34 cellular contexts compared by ENCODE assay signal in the genomic region with DNA sequence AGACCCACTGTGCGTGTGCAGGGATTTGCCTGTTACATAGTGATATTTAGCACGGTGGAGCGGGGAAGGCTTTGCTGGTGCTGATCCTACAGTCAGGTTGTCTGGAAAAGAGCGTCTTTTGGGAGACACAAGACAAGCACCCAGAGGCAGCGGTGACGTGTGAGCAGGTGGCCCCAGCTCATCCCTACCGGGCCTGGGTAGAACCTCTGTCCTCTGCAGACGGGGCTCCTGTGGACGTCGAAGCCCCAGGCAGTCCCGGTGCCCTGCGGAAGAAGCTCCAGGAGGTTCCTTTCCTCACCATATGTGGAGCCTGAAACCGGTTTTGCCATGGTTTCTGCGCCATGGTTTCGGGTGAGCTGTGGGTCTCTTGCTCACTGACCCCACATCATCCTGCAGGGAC.
"Had no signal": no experiment of that assay in that cellular context is flagged by ENCODE, and none has a peak within 500 bp of the region (broad histone marks: within the 10 kb centered on the region; RNA-seq: fewer than 3 reads in every experiment).

No MANE protein-coding gene starts in this region.

- H3K27me3 ChIP-seq: ascending aorta, breast epithelium, Peyer's patch, SJSA1 had no signal

- H3K27ac ChIP-seq: ascending aorta, breast epithelium, KMS-11, Peyer's patch, SJSA1 had no signal

- H3K27me3 Mint-ChIP-seq: activated CD4-positive, alpha-beta T cell treated with anti-CD3 and anti-CD28 coated beads, Interleukin-2, amount 10 ng/mL, durations not matched to agents 7 days and 5 days; activated naive CD4-positive, alpha-beta T cell treated with anti-CD3 and anti-CD28 coated beads, Interleukin-2, amount 50 U/mL, for 24 hours had no signal

- H3K9me3 ChIP-seq: ascending aorta, breast epithelium, Peyer's patch, SJSA1, SK-N-SH had no signal

- H3K4me2 ChIP-seq: KMS-11, SK-N-SH had no signal

- H3K36me3 ChIP-seq: ascending aorta, breast epithelium, Peyer's patch, SJSA1 had no signal

- H3K4me3 Mint-ChIP-seq: activated CD4-positive, alpha-beta T cell treated with anti-CD3 and anti-CD28 coated beads for 36 hours; activated CD4-positive, alpha-beta T cell treated with anti-CD3 and anti-CD28 coated beads, Interleukin-2, amount 10 ng/mL, durations not matched to agents 7 days and 5 days; activated CD8-positive, alpha-beta T cell treated with anti-CD3 and anti-CD28 coated beads, Interleukin-2, amount 10 ng/mL, durations not matched to agents 7 days and 5 days; activated naive CD4-positive, alpha-beta T cell treated with anti-CD3 and anti-CD28 coated beads, Interleukin-2, amount 50 U/mL, for 24 hours; activated naive CD8-positive, alpha-beta T cell treated with anti-CD3 and anti-CD28 coated beads, Interleukin-2, amount 10 ng/mL, durations not matched to agents 7 days and 5 days; activated T-cell treated with anti-CD3 and anti-CD28 coated beads, Interleukin-2, amount 50 U/mL, for 24 hours; T-helper 1 cell treated with Interleukin-12 subunit alpha and Interleukin-12 subunit beta and Interleukin-4 antibody, amounts not matched to agents 30 μg/mL and 1 μg/mL, for 36 hours; T-helper 2 cell treated with Interferon-gamma antibody and Interleukin-4, amounts not matched to agents 5 μg/mL and 100 μg/mL, for 36 hours had no signal

- H3K4me1 Mint-ChIP-seq: activated CD4-positive, alpha-beta T cell treated with anti-CD3 and anti-CD28 coated beads for 36 hours; activated CD4-positive, alpha-beta T cell treated with anti-CD3 and anti-CD28 coated beads, Interleukin-2, amount 10 ng/mL, durations not matched to agents 7 days and 5 days; activated naive CD4-positive, alpha-beta T cell treated with anti-CD3 and anti-CD28 coated beads, Interleukin-2, amount 50 U/mL, for 24 hours; activated naive CD8-positive, alpha-beta T cell treated with anti-CD3 and anti-CD28 coated beads, Interleukin-2, amount 10 ng/mL, durations not matched to agents 7 days and 5 days had no signal

- H3K4me3 ChIP-seq: ascending aorta, breast epithelium, Peyer's patch, SJSA1 had no signal

- H3K27ac Mint-ChIP-seq: activated CD4-positive, alpha-beta T cell treated with anti-CD3 and anti-CD28 coated beads for 36 hours; activated CD4-positive, alpha-beta T cell treated with anti-CD3 and anti-CD28 coated beads, Interleukin-2, amount 10 ng/mL, durations not matched to agents 7 days and 5 days; activated CD8-positive, alpha-beta T cell treated with anti-CD3 and anti-CD28 coated beads, Interleukin-2, amount 10 ng/mL, durations not matched to agents 7 days and 5 days; activated naive CD4-positive, alpha-beta T cell treated with anti-CD3 and anti-CD28 coated beads, Interleukin-2, amount 50 U/mL, for 24 hours; activated naive CD8-positive, alpha-beta T cell treated with anti-CD3 and anti-CD28 coated beads, Interleukin-2, amount 10 ng/mL, durations not matched to agents 7 days and 5 days; activated T-cell treated with anti-CD3 and anti-CD28 coated beads, Interleukin-2, amount 50 U/mL, for 24 hours; activated T-helper 2 cell treated with anti-CD3 and anti-CD28 coated beads, Interferon-gamma antibody, Interleukin-2, Interleukin-4, amounts not matched to agents 10 μg/mL and 5 μg/mL and 100 μg/mL, durations not matched to agents 14 hours and 24 hours and 36 hours; T-helper 1 cell treated with Interleukin-12 subunit alpha and Interleukin-12 subunit beta and Interleukin-4 antibody, amounts not matched to agents 30 μg/mL and 1 μg/mL, for 36 hours; T-helper 2 cell treated with Interferon-gamma antibody and Interleukin-4, amounts not matched to agents 5 μg/mL and 100 μg/mL, for 36 hours had no signal

- H3K36me3 Mint-ChIP-seq: activated naive CD4-positive, alpha-beta T cell treated with anti-CD3 and anti-CD28 coated beads, Interleukin-2, amount 50 U/mL, for 24 hours; activated naive CD8-positive, alpha-beta T cell treated with anti-CD3 and anti-CD28 coated beads, Interleukin-2, amount 10 ng/mL, durations not matched to agents 7 days and 5 days had no signal

- DNase-seq: activated CD4-positive, alpha-beta T cell treated with anti-CD3 and anti-CD28 coated beads for 36 hours; activated CD4-positive, alpha-beta T cell treated with anti-CD3 and anti-CD28 coated beads, Interleukin-2, amount 10 ng/mL, durations not matched to agents 7 days and 5 days; activated CD4-positive, alpha-beta T cell treated with anti-CD3 and anti-CD28 coated beads, Interleukin-2, amount 50 U/mL, for 48 hours; activated CD8-positive, alpha-beta T cell treated with anti-CD3 and anti-CD28 coated beads, Interleukin-2, amount 10 ng/mL, durations not matched to agents 7 days and 5 days; activated gamma-delta T cell; activated naive CD4-positive, alpha-beta T cell treated with Interleukin-2 at 50 U/mL for 16 hours; activated naive CD8-positive, alpha-beta T cell treated with anti-CD3 and anti-CD28 coated beads, Interleukin-2, amount 10 ng/mL, durations not matched to agents 7 days and 5 days; activated T-cell treated with anti-CD3 and anti-CD28 coated beads, Interleukin-2, amount 50 U/mL, for 24 hours; amygdala; central memory CD4-positive, alpha-beta T cell; MM.1S; MV-4-11; NCI-H1092; NCI-H1436 treated with DMSO at 0.1 percent for 48 hours; NCI-H2029; NCI-H2107; NCI-H2171; NCI-H510A; NCI-H748 treated with DMSO at 0.1 percent for 48 hours; NK-92 treated with Interleukin-12 subunit alpha and Interleukin-12 subunit beta, amount 100 ng/mL, for 24 hours; PC-3; RPMI8226; SHP77 treated with DMSO at 0.1 percent for 48 hours; SK-N-SH had no signal

- H3K9me3 Mint-ChIP-seq: activated CD4-positive, alpha-beta T cell treated with anti-CD3 and anti-CD28 coated beads, Interleukin-2, amount 10 ng/mL, durations not matched to agents 7 days and 5 days; activated naive CD4-positive, alpha-beta T cell treated with anti-CD3 and anti-CD28 coated beads, Interleukin-2, amount 50 U/mL, for 24 hours; activated naive CD8-positive, alpha-beta T cell treated with anti-CD3 and anti-CD28 coated beads, Interleukin-2, amount 10 ng/mL, durations not matched to agents 7 days and 5 days; activated T-cell treated with anti-CD3 and anti-CD28 coated beads, Interleukin-2, amount 50 U/mL, for 24 hours; activated T-helper 2 cell treated with anti-CD3 and anti-CD28 coated beads, Interferon-gamma antibody, Interleukin-2, Interleukin-4, amounts not matched to agents 10 μg/mL and 5 μg/mL and 100 μg/mL, durations not matched to agents 14 hours and 24 hours and 36 hours; T-helper 1 cell treated with Interleukin-12 subunit alpha and Interleukin-12 subunit beta and Interleukin-4 antibody, amounts not matched to agents 30 μg/mL and 1 μg/mL, for 36 hours; T-helper 2 cell treated with Interferon-gamma antibody and Interleukin-4, amounts not matched to agents 5 μg/mL and 100 μg/mL, for 36 hours had no signal

- ATAC-seq: activated CD4-positive, alpha-beta T cell treated with anti-CD3 and anti-CD28 coated beads for 36 hours; activated CD4-positive, CD25-positive, alpha-beta regulatory T cell treated with anti-CD3 and anti-CD28 coated beads, Interleukin-2, amount 50 U/mL, for 24 hours; activated CD8-positive, alpha-beta T cell treated with anti-CD3 and anti-CD28 coated beads, Interleukin-2, amount 10 ng/mL, durations not matched to agents 7 days and 5 days; PC-3 had no signal
